10 cellular contexts compared by ENCODE assay signal in genomic region chr22:46078241-46079092, GRCh38.
DNase-seq lines count a peak whose midpoint lies in the region; ATAC-seq, FAIRE-seq and TF ChIP-seq lines count a peak whose summit lies in the region.
"Had no signal": no experiment of that assay in that cellular context is flagged by ENCODE, and none has a peak within 500 bp of the region (broad histone marks: within the 10 kb centered on the region; RNA-seq: fewer than 3 reads in every experiment).

No MANE protein-coding gene starts in this region.

- TF ChIP-seq POLR2A in A549 (IDR thresholded peaks at IDR 0.05; ENCODE audit: low read length): no peak; the same call in 1 of the 2 replicates

- no peak for TF ChIP-seq CTCF in A549 (IDR thresholded peaks at IDR 0.05)
- no peak for TF ChIP-seq CTCF in cardiac fibroblast (IDR thresholded peaks at IDR 0.05; ENCODE audit: low read depth, low read length)
- TF ChIP-seq CTCF in lower lobe of right lung (IDR thresholded peaks at IDR 0.05): no peak
- TF ChIP-seq CTCF in neural progenitor cell (IDR thresholded peaks at IDR 0.05): no peak

- H4K20me1 ChIP-seq in neural progenitor cell (ENCODE audit: low read depth): peaks cover 6% of the 10 kb centered on the region

- 2% methylated on average over 22 of the region's 40 CpGs for WGBS in A549 (ENCODE audit: missing lambda C conversion rate)

- no peaks in the 10 kb centered on the region for H3K79me2 ChIP-seq in neural progenitor cell (ENCODE audit: low read depth)

- peak overlapping the region; percentile 99 to 100 for H3K27ac ChIP-seq in A549
- peak overlapping the region; percentile 98 for H3K27ac ChIP-seq in lower lobe of right lung
- H3K27ac ChIP-seq in neural progenitor cell: no peak overlapping the region

- DNase-seq in A549 (ENCODE audit: low read depth in 1 of 2, low spot score in 1 of 2): peak in 1 of 2 experiments; percentile 89
- DNase-seq in HS-27A (ENCODE audit: low read depth): peak; percentile 91
- peak; percentile 34 to 88 for DNase-seq in cardiac fibroblast (ENCODE audit: low read depth in 2 of 2)
- DNase-seq in lower lobe of right lung: peak; percentile 75
- no peak for DNase-seq in neural progenitor cell (ENCODE audit: low spot score)
- DNase-seq in NCI-H187 (lab: John Stamatoyannopoulos, UW): no peak
- DNase-seq: activated T-cell treated with anti-CD3 and anti-CD28 coated beads for 4 hours had no signal

- no peak for TF ChIP-seq RAD21 in A549 (conservative IDR thresholded peaks at IDR 0.05 in 1 of 2, IDR thresholded peaks at IDR 0.05 in 1 of 2)

- H3K36me3 ChIP-seq in lower lobe of right lung (peaks cover 29% of the 10 kb centered on the region), neural progenitor cell (no peaks in the 10 kb centered on the region)

- TF ChIP-seq EP300 in A549 (IDR thresholded peaks at IDR 0.05): no peak

- H2AFZ ChIP-seq in neural progenitor cell (replicated peaks): no peak overlapping the region

- intact Hi-C loops in lower lobe of right lung (cut with DNase I): no loop called here

- FAIRE-seq in A549 (lab: Jason Lieb, UNC): no peak

- H3K4me1 ChIP-seq in A549: peaks cover 39% of the 10 kb centered on the region
- peaks cover 87% of the 10 kb centered on the region for H3K4me1 ChIP-seq in lower lobe of right lung
- no peaks in the 10 kb centered on the region for H3K4me1 ChIP-seq in neural progenitor cell

- H3K27ac Mint-ChIP-seq in neural progenitor cell: no peak overlapping the region

- H3F3A ChIP-seq in neural progenitor cell (ENCODE audit: low read depth): no peaks in the 10 kb centered on the region

- no peak overlapping the region for H3K9ac ChIP-seq in neural progenitor cell

- H3K4me3 Mint-ChIP-seq in neural progenitor cell: no peak overlapping the region
- H3K4me3 Mint-ChIP-seq: neural crest cell had no signal

- H3K4me2 ChIP-seq in A549: peak overlapping the region; percentile 96
- H3K4me2 ChIP-seq in neural progenitor cell: no peak overlapping the region

- H3K4me1 Mint-ChIP-seq in neural progenitor cell: no peaks in the 10 kb centered on the region

- no peaks in the 10 kb centered on the region for H3K36me3 Mint-ChIP-seq in neural progenitor cell

- no peaks in the 10 kb centered on the region for H3K27me3 ChIP-seq in lower lobe of right lung (ENCODE audit: low read depth)
- peaks cover 49% of the 10 kb centered on the region for H3K27me3 ChIP-seq in neural progenitor cell

- no peaks in the 10 kb centered on the region for H3K9me3 Mint-ChIP-seq in neural progenitor cell
- H3K9me3 Mint-ChIP-seq: neural crest cell had no signal

- H3K4me3 ChIP-seq in A549: peak overlapping the region; percentile 73
- H3K4me3 ChIP-seq in cardiac fibroblast (replicated peaks in 1 of 2; ENCODE audit: low read depth in 2 of 2, low read length in 2 of 2): peak overlapping the region; percentile 2 to 72
- H3K4me3 ChIP-seq in lower lobe of right lung: peak overlapping the region; percentile 93
- no peak overlapping the region for H3K4me3 ChIP-seq in neural progenitor cell

- CTCF ChIA-PET in A549 (lab: Yijun Ruan, JAX): interaction anchor here (0.7 to 2.8 kb wide), 8 partner anchors 10 to 84 kb away, joined by 3 to 18 read pairs (median 3); no protein-coding TSS in a partner anchor

- H3K9me3 ChIP-seq in A549 (no peaks in the 10 kb centered on the region), lower lobe of right lung (no peaks in the 10 kb centered on the region), neural progenitor cell (ENCODE audit: low read depth) (no peaks in the 10 kb centered on the region)

- POLR2A ChIA-PET in A549 (lab: Yijun Ruan, JAX): interaction anchor here (0.6 to 4.4 kb wide), 7 partner anchors 8 to 101 kb away, joined by 3 to 39 read pairs (median 4); no protein-coding TSS in a partner anchor

- peaks cover 14% of the 10 kb centered on the region for H3K27me3 Mint-ChIP-seq in neural progenitor cell (ENCODE audit: insufficient read depth, low read depth)

- ATAC-seq in A549: peak; percentile 32 to 35
- ATAC-seq in lower lobe of right lung: peak; percentile 48 to 52
- no peak for ATAC-seq in GM21576 (IDR thresholded peaks at IDR 0.05; ENCODE audit: unreplicated experiment)
- no peak for ATAC-seq in HG03460 (IDR thresholded peaks at IDR 0.05; ENCODE audit: unreplicated experiment)

TF ChIP-seq in A549, 52 proteins besides CTCF, POLR2A, EP300 and RAD21 (continues in another document):
- TF ChIP-seq HMGXB4 (CRISPR knock-in tag; IDR thresholded peaks at IDR 0.05; ENCODE audit: borderline replicate concordance) (no peak), RFX5 (IDR thresholded peaks at IDR 0.05) (no peak), ZFP36 (IDR thresholded peaks at IDR 0.05; ENCODE audit: borderline replicate concordance, partially characterized antibody) (no peak), ELK1 (IDR thresholded peaks at IDR 0.05; ENCODE audit: low read depth, low read length) (no peak), CBX8 (IDR thresholded peaks at IDR 0.05) (no peak), ATOH8 (CRISPR knock-in tag; IDR thresholded peaks at IDR 0.05; ENCODE audit: low read depth) (no peak), NFE2L2 (conservative IDR thresholded peaks at IDR 0.05; ENCODE audit: low read length) (no peak), HEYL (CRISPR knock-in tag; IDR thresholded peaks at IDR 0.05) (no peak), SREBF2 (IDR thresholded peaks at IDR 0.05) (no peak), HOXB13 (CRISPR knock-in tag; IDR thresholded peaks at IDR 0.05; ENCODE audit: low read depth) (0 out of 2 replicates have a peak, but pooled peaks have one; percentile 54), TP53 (CRISPR knock-in tag; IDR thresholded peaks at IDR 0.05) (peak; percentile 14; the same call in 1 of the 2 replicates), HOXB5 (CRISPR knock-in tag; IDR thresholded peaks at IDR 0.05) (no peak), HOXA7 (CRISPR knock-in tag; IDR thresholded peaks at IDR 0.05) (no peak), GATA3 (IDR thresholded peaks at IDR 0.05; ENCODE audit: borderline replicate concordance) (peak; percentile 35; the same call in 1 of the 2 replicates), BHLHE40 (IDR thresholded peaks at IDR 0.05; ENCODE audit: low read depth, low read length) (0 out of 2 replicates have a peak, but pooled peaks have one; percentile 2), ZSCAN20 (CRISPR knock-in tag; IDR thresholded peaks at IDR 0.05) (no peak), PBX3 (IDR thresholded peaks at IDR 0.05) (no peak; the same call in 1 of the 2 replicates), TFCP2L1 (CRISPR knock-in tag; IDR thresholded peaks at IDR 0.05) (no peak), ZC3H11A (IDR thresholded peaks at IDR 0.05) (no peak), ZNF302 (CRISPR knock-in tag; IDR thresholded peaks at IDR 0.05) (no peak), MAZ (IDR thresholded peaks at IDR 0.05; ENCODE audit: borderline replicate concordance, low read depth, low read length) (no peak), HDAC2 (IDR thresholded peaks at IDR 0.05) (no peak)
- TF ChIP-seq, protein P1, sequence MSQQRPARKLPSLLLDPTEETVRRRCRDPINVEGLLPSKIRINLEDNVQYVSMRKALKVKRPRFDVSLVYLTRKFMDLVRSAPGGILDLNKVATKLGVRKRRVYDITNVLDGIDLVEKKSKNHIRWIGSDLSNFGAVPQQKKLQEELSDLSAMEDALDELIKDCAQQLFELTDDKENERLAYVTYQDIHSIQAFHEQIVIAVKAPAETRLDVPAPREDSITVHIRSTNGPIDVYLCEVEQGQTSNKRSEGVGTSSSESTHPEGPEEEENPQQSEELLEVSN (IDR thresholded peaks at IDR 0.05; ENCODE audit: borderline replicate concordance, low read depth): peak; percentile 47
- TF ChIP-seq, protein P2, sequence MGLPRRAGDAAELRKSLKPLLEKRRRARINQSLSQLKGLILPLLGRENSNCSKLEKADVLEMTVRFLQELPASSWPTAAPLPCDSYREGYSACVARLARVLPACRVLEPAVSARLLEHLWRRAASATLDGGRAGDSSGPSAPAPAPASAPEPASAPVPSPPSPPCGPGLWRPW (IDR thresholded peaks at IDR 0.05): no peak

Comparison
In these comparisons a context has a peak if more than half of its experiments do, and no peak if none do; other contexts are left out.
1. ATAC-seq: peak in A549 (2 of 2) and lower lobe of right lung (2 of 2); none in GM21576 (single experiment) and HG03460 (single experiment).
2. DNase-seq: peak in HS-27A (single experiment), cardiac fibroblast (2 of 2) and lower lobe of right lung (single experiment); none in neural progenitor cell (single experiment) and NCI-H187 (0 of 2).